In genomic region chr9:34990908-34991832, GRCh38 we compare ENCODE assay signal across 1 cellular context.
TF ChIP-seq lines count a peak whose summit lies in the region.

No MANE protein-coding gene starts in this region.

TF ChIP-seq in GM23338, 12 proteins besides CTCF, POLR2A, EP300 and RAD21 (continued from another document):
- no peak for TF ChIP-seq ZNF462 (CRISPR knock-in tag; IDR thresholded peaks at IDR 0.05)
- no peak for TF ChIP-seq ZNF114 (CRISPR knock-in tag; IDR thresholded peaks at IDR 0.05)
- no peak for TF ChIP-seq ZNF331 (CRISPR knock-in tag; IDR thresholded peaks at IDR 0.05; ENCODE audit: low read depth)
- TF ChIP-seq NANOG (IDR thresholded peaks at IDR 0.05; ENCODE audit: borderline replicate concordance), result no peak
